Comparison of ENCODE assay signal across 6 cellular contexts in the genomic region with DNA sequence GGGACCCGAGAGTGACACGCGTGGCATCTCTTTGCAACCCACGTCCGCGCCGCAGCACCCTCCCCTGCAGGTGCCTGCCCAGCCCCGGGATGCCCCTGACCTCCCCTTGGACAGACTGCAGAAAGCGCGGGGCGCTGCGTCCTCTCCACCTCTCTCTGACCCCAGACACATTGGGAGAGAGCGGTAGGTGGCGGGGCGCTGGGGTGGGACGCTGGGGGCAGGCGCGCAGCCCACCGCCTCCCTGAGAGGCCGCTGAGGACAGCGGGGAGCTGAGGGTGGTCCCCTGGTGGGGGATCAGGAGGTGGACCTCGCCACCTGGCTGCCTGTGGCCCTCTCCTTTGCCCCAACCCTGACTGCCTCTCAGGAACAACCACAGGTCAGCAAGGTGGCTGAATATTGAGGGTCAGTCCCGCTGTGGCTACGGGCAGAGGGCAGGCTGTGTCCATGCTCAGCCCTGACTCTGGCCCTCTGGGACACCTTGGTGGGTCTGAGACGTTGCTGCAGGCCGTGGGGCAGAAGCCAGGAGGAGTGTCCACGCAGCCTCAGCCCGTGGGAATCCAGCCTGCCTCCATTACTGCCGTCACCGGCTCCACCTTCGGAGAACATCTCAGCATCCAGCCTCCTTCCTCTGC. TPM values are rescaled to one million over a fixed set of nuclear protein-coding genes. Genes with fewer than 3 reads are reported as not detected.
DNase-seq lines count a peak whose midpoint lies in the region; ATAC-seq, FAIRE-seq and TF ChIP-seq lines count a peak whose summit lies in the region.

No MANE protein-coding gene starts in this region.

- H3K27ac Mint-ChIP-seq in T-helper 17 cell: no peak overlapping the region

- H3K36me3 ChIP-seq in DOHH2 (ENCODE audit: control insufficient read depth, low read length) (peaks cover 33% of the 10 kb centered on the region), HepG2 (replicated peaks in 1 of 2; ENCODE audit: control insufficient read depth in 1 of 2, insufficient read depth in 2 of 2, low read length in 2 of 2) (peaks cover 4 to 10% of the 10 kb centered on the region in 2 experiments; a peak in 1 of 5 replicates)

- TF ChIP-seq EP300 in HepG2 (IDR thresholded peaks at IDR 0.05; ENCODE audit: low read depth in 2 of 2, low read length in 2 of 2): no peak
- no peak for TF ChIP-seq EP300 in HepG2 (CRISPR knock-in tag; IDR thresholded peaks at IDR 0.05; ENCODE audit: borderline replicate concordance)

- peak overlapping the region; percentile 81 for H3K9ac ChIP-seq in HepG2 (ENCODE audit: insufficient read depth, low read depth, low read length)

- FAIRE-seq in HepG2 (lab: Jason Lieb, UNC): no peak

- no peak for TF ChIP-seq POLR2A in HepG2 (IDR thresholded peaks at IDR 0.05; ENCODE audit: insufficient read depth in 1 of 2, low read depth in 2 of 2, low read length in 2 of 2)

- 0% methylated on average over 2 of the region's 31 CpGs for WGBS in HepG2 (ENCODE audit: low lambda C conversion rate)

- no peaks in the 10 kb centered on the region for H3K27me3 Mint-ChIP-seq in T-helper 17 cell

- no peaks in the 10 kb centered on the region for H3K9me2 ChIP-seq in DOHH2 (replicated peaks; ENCODE audit: control insufficient read depth, low read length)

- H3K27ac ChIP-seq in DOHH2 (ENCODE audit: low read depth, low read length): peak overlapping the region; percentile 28; the same call in 1 of the 2 replicates
- peak overlapping the region; percentile 64 for H3K27ac ChIP-seq in HepG2 (ENCODE audit: extremely low read length, insufficient read depth, low read length)

- peaks cover 30% of the 10 kb centered on the region for H3K4me1 Mint-ChIP-seq in T-helper 17 cell

- H3K4me3 Mint-ChIP-seq in T-helper 17 cell: peak overlapping the region; percentile 76

- no peaks in the 10 kb centered on the region for H3K9me3 ChIP-seq in DOHH2 (ENCODE audit: control insufficient read depth, insufficient read depth, low read length)
- no peaks in the 10 kb centered on the region for H3K9me3 ChIP-seq in T-helper 17 cell (ENCODE audit: control insufficient read depth, low read length, poor library complexity, severe bottlenecking)
- no peaks in the 10 kb centered on the region for H3K9me3 ChIP-seq in HepG2 (ENCODE audit: low read length)

- CTCF ChIA-PET in HepG2 (lab: Yijun Ruan, JAX; ENCODE audit: low intra/inter-chr PET ratio, low total read pairs): no interaction called here

- H3K27me3 ChIP-seq in DOHH2 (ENCODE audit: control insufficient read depth, low read length) (no peaks in the 10 kb centered on the region), HepG2 (ENCODE audit: control insufficient read depth in 1 of 2, insufficient read depth in 2 of 2, low read length in 2 of 2) (no peaks in the 10 kb centered on the region; a peak in 1 of 5 replicates)

- H3K4me1 ChIP-seq in DOHH2 (ENCODE audit: control insufficient read depth, low read length) (peaks cover 30% of the 10 kb centered on the region), HepG2 (ENCODE audit: insufficient read depth, low read length) (peaks cover 59% of the 10 kb centered on the region)

- H3K4me3 ChIP-seq in DOHH2 (ENCODE audit: low read length) (peak overlapping the region; percentile 98), HepG2 (replicated peaks in 1 of 3; ENCODE audit: insufficient read depth in 1 of 3, low read depth in 2 of 3, low read length in 3 of 3) (peak overlapping the region; percentile 59 to 79 (median 70))

- in situ Hi-C loops in HepG2 (cut with HindIII; ENCODE audit: extremely low pct_ligation_motif_present, low pct_unique_long_range_greater_than_20kb): no loop called here

- H4K20me1 ChIP-seq in DOHH2 (ENCODE audit: control insufficient read depth, insufficient read depth, low read depth, low read length) (peaks cover 25% of the 10 kb centered on the region), HepG2 (ENCODE audit: insufficient read depth, low read length) (peaks cover 21% of the 10 kb centered on the region; the same call in 1 of the 2 replicates)

- ATAC-seq in T-helper 17 cell (no peak), HepG2 (peak; percentile 71), HG03175 (IDR thresholded peaks at IDR 0.05; ENCODE audit: unreplicated experiment) (no peak), HG02981 (IDR thresholded peaks at IDR 0.05; ENCODE audit: unreplicated experiment) (no peak)

- H3K79me2 ChIP-seq in DOHH2 (ENCODE audit: control insufficient read depth, low read length) (peaks cover 48% of the 10 kb centered on the region), HepG2 (ENCODE audit: insufficient read depth, low read length) (peaks cover 37% of the 10 kb centered on the region)

- no TSS peak for BruUV-seq in HepG2 (replicated peaks; lab: Mats Ljungman, UMichigan)

- no peak overlapping the region for H2AFZ ChIP-seq in HepG2 (ENCODE audit: low read length)

- H3F3A ChIP-seq in DOHH2 (ENCODE audit: control insufficient read depth, insufficient read depth): no peaks in the 10 kb centered on the region

- intact Hi-C loops in HepG2 (cut with micrococcal nuclease; ENCODE audit: unreplicated experiment): no loop called here

- POLR2A ChIA-PET in HepG2 (lab: Yijun Ruan, JAX): interaction anchor here (0.6 to 2.2 kb wide), 11 partner anchors 7 to 273 kb away, joined by 3 to 11 read pairs (median 4); partner anchors contain the start of gene SDF4

- TF ChIP-seq CTCF in DOHH2 (IDR thresholded peaks at IDR 0.05; ENCODE audit: low read depth, low read length, poor library complexity, severe bottlenecking) (no peak), HepG2 (CRISPR knock-in tag; IDR thresholded peaks at IDR 0.05) (no peak)

- H3K4me2 ChIP-seq in DOHH2 (ENCODE audit: low read length) (peak overlapping the region; percentile 97), HepG2 (ENCODE audit: low read depth, low read length) (peak overlapping the region; percentile 79)

- H3K36me3 Mint-ChIP-seq in T-helper 17 cell (ENCODE audit: low read depth): peaks cover 2% of the 10 kb centered on the region

- no peak for TF ChIP-seq RAD21 in HepG2 (CRISPR knock-in tag; IDR thresholded peaks at IDR 0.05)

- DNase-seq in T-helper 17 cell (no peak), HepG2 (ENCODE audit: low spot score) (no peak), epidermal melanocyte (ENCODE audit: insufficient read length, low spot score) (no peak)

RNA-seq across cellular contexts. Expression of gene UBE2J2, which starts 0.8 kb away (rescaled TPM):
- total RNA-seq in T-helper 17 cell: 10 to 100 TPM; 50.6 to 57.7 TPM
- 22.1 and 29.4 TPM in 2 replicates for total RNA-seq in HepG2 (2016; rRNA removed; fragmentation: Illumina TruSeq; extraction: Trizol)
- total RNA-seq in HepG2 (2016; cell fraction: cytosol; rRNA removed; fragmentation: Illumina TruSeq; extraction: Trizol; ENCODE audit: low read depth): 19.3 and 24.9 TPM in 2 replicates
- total RNA-seq in HepG2 (2016; cell fraction: insoluble cytoplasmic fraction; rRNA removed; fragmentation: Illumina TruSeq; extraction: Trizol): 21.8 and 31.9 TPM in 2 replicates
- total RNA-seq in HepG2 (2016; cell fraction: membrane; rRNA removed; fragmentation: Illumina TruSeq; extraction: Trizol): 32.2 and 38.5 TPM in 2 replicates
- 23.9 and 27.0 TPM in 2 replicates for total RNA-seq in HepG2 (2016; cell fraction: nucleus; rRNA removed; fragmentation: Illumina TruSeq; extraction: Trizol)
- polyA plus RNA-seq in HepG2 (2011; rRNA removed): 25.4 and 28.8 TPM in 2 replicates
- polyA plus RNA-seq in HepG2 (2011; cell fraction: cytosol; rRNA removed): 25.8 and 32.1 TPM in 2 replicates
- polyA plus RNA-seq in HepG2 (2011; cell fraction: nucleus; rRNA removed): 48.5 and 56.3 TPM in 2 replicates
- polyA plus RNA-seq in HepG2 (2012): 31.0 and 32.3 TPM in 2 replicates
- polyA plus RNA-seq in HepG2 (2016; cell fraction: cytosol; fragmentation: Illumina TruSeq; extraction: Trizol; ENCODE audit: low read depth): 26.4 and 36.1 TPM in 2 replicates
- 38.0 and 48.6 TPM in 2 replicates for polyA plus RNA-seq in HepG2 (2016; cell fraction: insoluble cytoplasmic fraction; fragmentation: Illumina TruSeq; extraction: Trizol; ENCODE audit: low read depth)
- polyA plus RNA-seq in HepG2 (2016; cell fraction: membrane; fragmentation: Illumina TruSeq; extraction: Trizol; ENCODE audit: low read depth): 40.9 and 46.8 TPM in 2 replicates
- 70.6 and 77.2 TPM in 2 replicates for polyA plus RNA-seq in HepG2 (2016; cell fraction: nucleus; fragmentation: Illumina TruSeq; extraction: Trizol; ENCODE audit: insufficient read depth, low read depth)
- polyA minus RNA-seq in HepG2 (2011; rRNA and poly(A)+ RNA removed; ENCODE audit: low replicate concordance): 19.8 and 25.0 TPM in 2 replicates
- 15.5 and 16.0 TPM in 2 replicates for polyA minus RNA-seq in HepG2 (2011; cell fraction: cytosol; rRNA and poly(A)+ RNA removed)
- polyA minus RNA-seq in HepG2 (2011; cell fraction: nucleus; rRNA and poly(A)+ RNA removed): 18.6 and 26.4 TPM in 2 replicates

RNA-seq across cellular contexts. Expression of gene SCNN1D, which starts 5.8 kb away (rescaled TPM):
- 1 to 10 TPM; 4.6 to 8.0 TPM for total RNA-seq in T-helper 17 cell
- 0.93 and 2.6 TPM in 2 replicates for total RNA-seq in HepG2 (2016; rRNA removed; fragmentation: Illumina TruSeq; extraction: Trizol)
- 1.3 and 1.5 TPM in 2 replicates for total RNA-seq in HepG2 (2016; cell fraction: cytosol; rRNA removed; fragmentation: Illumina TruSeq; extraction: Trizol; ENCODE audit: low read depth)
- 0.73 and 3.1 TPM in 2 replicates for total RNA-seq in HepG2 (2016; cell fraction: insoluble cytoplasmic fraction; rRNA removed; fragmentation: Illumina TruSeq; extraction: Trizol)
- 1.5 and 1.9 TPM in 2 replicates for total RNA-seq in HepG2 (2016; cell fraction: membrane; rRNA removed; fragmentation: Illumina TruSeq; extraction: Trizol)
- 3.1 and 3.8 TPM in 2 replicates for total RNA-seq in HepG2 (2016; cell fraction: nucleus; rRNA removed; fragmentation: Illumina TruSeq; extraction: Trizol)
- polyA plus RNA-seq in HepG2 (2011; rRNA removed): 2.3 and 4.7 TPM in 2 replicates
- polyA plus RNA-seq in HepG2 (2011; cell fraction: cytosol; rRNA removed): 0.92 and 1.7 TPM in 2 replicates
- 68.0 and 74.7 TPM in 2 replicates for polyA plus RNA-seq in HepG2 (2011; cell fraction: nucleus; rRNA removed)
- 1.8 and 2.2 TPM in 2 replicates for polyA plus RNA-seq in HepG2 (2012)
- 1.1 and 1.2 TPM in 2 replicates for polyA plus RNA-seq in HepG2 (2016; cell fraction: cytosol; fragmentation: Illumina TruSeq; extraction: Trizol; ENCODE audit: low read depth)
- 0.84 and 1.3 TPM in 2 replicates for polyA plus RNA-seq in HepG2 (2016; cell fraction: insoluble cytoplasmic fraction; fragmentation: Illumina TruSeq; extraction: Trizol; ENCODE audit: low read depth)
- polyA plus RNA-seq in HepG2 (2016; cell fraction: membrane; fragmentation: Illumina TruSeq; extraction: Trizol; ENCODE audit: low read depth): 0.98 and 1.3 TPM in 2 replicates
- polyA plus RNA-seq in HepG2 (2016; cell fraction: nucleus; fragmentation: Illumina TruSeq; extraction: Trizol; ENCODE audit: insufficient read depth, low read depth): 12.7 and 13.3 TPM in 2 replicates
- polyA minus RNA-seq in HepG2 (2011; rRNA and poly(A)+ RNA removed; ENCODE audit: low replicate concordance): 0.30 and 1.8 TPM in 2 replicates
- polyA minus RNA-seq in HepG2 (2011; cell fraction: cytosol; rRNA and poly(A)+ RNA removed): 0.59 and 1.4 TPM in 2 replicates
- 1.9 and 2.9 TPM in 2 replicates for polyA minus RNA-seq in HepG2 (2011; cell fraction: nucleus; rRNA and poly(A)+ RNA removed)

RNA-seq across cellular contexts. Expression of gene C1QTNF12, which starts 27.9 kb away (rescaled TPM):
- total RNA-seq in T-helper 17 cell (1 to 10 TPM in 1 of 2 donors, under 1 TPM in 1; 0.91 to 2.0 TPM), HepG2 (2016; rRNA removed; fragmentation: Illumina TruSeq; extraction: Trizol) (0.29 and 0.64 TPM in 2 replicates)
- total RNA-seq in HepG2 (2016; cell fraction: cytosol; rRNA removed; fragmentation: Illumina TruSeq; extraction: Trizol; ENCODE audit: low read depth): 0.88 and 0.91 TPM in 2 replicates
- total RNA-seq in HepG2 (2016; cell fraction: insoluble cytoplasmic fraction; rRNA removed; fragmentation: Illumina TruSeq; extraction: Trizol): 1.0 TPM in 1 of 2 replicates, not detected in the other
- 0.28 and 0.80 TPM in 2 replicates for total RNA-seq in HepG2 (2016; cell fraction: membrane; rRNA removed; fragmentation: Illumina TruSeq; extraction: Trizol)
- total RNA-seq in HepG2 (2016; cell fraction: nucleus; rRNA removed; fragmentation: Illumina TruSeq; extraction: Trizol): 0.87 TPM in 1 of 2 replicates, not detected in the other
- polyA plus RNA-seq in HepG2 (2011; rRNA removed): 0.18 and 0.29 TPM in 2 replicates
- polyA plus RNA-seq in HepG2 (2011; cell fraction: cytosol; rRNA removed): 0.11 and 0.21 TPM in 2 replicates
- polyA plus RNA-seq in HepG2 (2011; cell fraction: nucleus; rRNA removed): 4.1 and 5.2 TPM in 2 replicates
- 1.6 and 2.0 TPM in 2 replicates for polyA plus RNA-seq in HepG2 (2012)
- polyA plus RNA-seq in HepG2 (2016; cell fraction: cytosol; fragmentation: Illumina TruSeq; extraction: Trizol; ENCODE audit: low read depth): 0.28 and 0.32 TPM in 2 replicates
- not detected in 2 replicates for polyA plus RNA-seq in HepG2 (2016; cell fraction: insoluble cytoplasmic fraction; fragmentation: Illumina TruSeq; extraction: Trizol; ENCODE audit: low read depth)
- not detected in 2 replicates for polyA plus RNA-seq in HepG2 (2016; cell fraction: membrane; fragmentation: Illumina TruSeq; extraction: Trizol; ENCODE audit: low read depth)
- 2.7 and 4.3 TPM in 2 replicates for polyA plus RNA-seq in HepG2 (2016; cell fraction: nucleus; fragmentation: Illumina TruSeq; extraction: Trizol; ENCODE audit: insufficient read depth, low read depth)
- polyA minus RNA-seq in HepG2 (2011; rRNA and poly(A)+ RNA removed; ENCODE audit: low replicate concordance): 0.36 and 0.40 TPM in 2 replicates
- not detected in 2 replicates for polyA minus RNA-seq in HepG2 (2011; cell fraction: cytosol; rRNA and poly(A)+ RNA removed)
- polyA minus RNA-seq in HepG2 (2011; cell fraction: nucleus; rRNA and poly(A)+ RNA removed): not detected in 2 replicates

RNA-seq across cellular contexts. Expression of gene ACAP3, which starts 33.3 kb away (rescaled TPM):
- 10 to 100 TPM; 63.5 to 66.2 TPM for total RNA-seq in T-helper 17 cell
- total RNA-seq in HepG2 (2016; rRNA removed; fragmentation: Illumina TruSeq; extraction: Trizol): 16.4 and 29.4 TPM in 2 replicates
- total RNA-seq in HepG2 (2016; cell fraction: cytosol; rRNA removed; fragmentation: Illumina TruSeq; extraction: Trizol; ENCODE audit: low read depth): 10.4 and 10.9 TPM in 2 replicates
- 13.5 and 33.2 TPM in 2 replicates for total RNA-seq in HepG2 (2016; cell fraction: insoluble cytoplasmic fraction; rRNA removed; fragmentation: Illumina TruSeq; extraction: Trizol)
- 10.5 and 11.3 TPM in 2 replicates for total RNA-seq in HepG2 (2016; cell fraction: membrane; rRNA removed; fragmentation: Illumina TruSeq; extraction: Trizol)
- total RNA-seq in HepG2 (2016; cell fraction: nucleus; rRNA removed; fragmentation: Illumina TruSeq; extraction: Trizol): 35.1 and 37.0 TPM in 2 replicates
- polyA plus RNA-seq in HepG2 (2011; rRNA removed): 50.8 and 56.3 TPM in 2 replicates
- polyA plus RNA-seq in HepG2 (2011; cell fraction: cytosol; rRNA removed): 13.0 and 18.3 TPM in 2 replicates
- 917 and 1,082 TPM in 2 replicates for polyA plus RNA-seq in HepG2 (2011; cell fraction: nucleus; rRNA removed)
- polyA plus RNA-seq in HepG2 (2012): 32.6 and 50.5 TPM in 2 replicates
- 2.3 and 2.4 TPM in 2 replicates for polyA plus RNA-seq in HepG2 (2016; cell fraction: cytosol; fragmentation: Illumina TruSeq; extraction: Trizol; ENCODE audit: low read depth)
- 11.7 and 14.4 TPM in 2 replicates for polyA plus RNA-seq in HepG2 (2016; cell fraction: insoluble cytoplasmic fraction; fragmentation: Illumina TruSeq; extraction: Trizol; ENCODE audit: low read depth)
- polyA plus RNA-seq in HepG2 (2016; cell fraction: membrane; fragmentation: Illumina TruSeq; extraction: Trizol; ENCODE audit: low read depth): 6.7 and 8.0 TPM in 2 replicates
- 144 and 162 TPM in 2 replicates for polyA plus RNA-seq in HepG2 (2016; cell fraction: nucleus; fragmentation: Illumina TruSeq; extraction: Trizol; ENCODE audit: insufficient read depth, low read depth)
- polyA minus RNA-seq in HepG2 (2011; rRNA and poly(A)+ RNA removed; ENCODE audit: low replicate concordance): 19.2 and 70.6 TPM in 2 replicates
- polyA minus RNA-seq in HepG2 (2011; cell fraction: cytosol; rRNA and poly(A)+ RNA removed): 16.2 and 18.0 TPM in 2 replicates
- 47.0 and 52.1 TPM in 2 replicates for polyA minus RNA-seq in HepG2 (2011; cell fraction: nucleus; rRNA and poly(A)+ RNA removed)

RNA-seq across cellular contexts. Expression of gene PUSL1, which starts 34.0 kb away (rescaled TPM):
- total RNA-seq in T-helper 17 cell: 10 to 100 TPM; 10.6 to 14.9 TPM
- 21.7 and 22.2 TPM in 2 replicates for total RNA-seq in HepG2 (2016; rRNA removed; fragmentation: Illumina TruSeq; extraction: Trizol)
- 24.8 and 28.1 TPM in 2 replicates for total RNA-seq in HepG2 (2016; cell fraction: cytosol; rRNA removed; fragmentation: Illumina TruSeq; extraction: Trizol; ENCODE audit: low read depth)
- 20.1 and 22.6 TPM in 2 replicates for total RNA-seq in HepG2 (2016; cell fraction: insoluble cytoplasmic fraction; rRNA removed; fragmentation: Illumina TruSeq; extraction: Trizol)
- total RNA-seq in HepG2 (2016; cell fraction: membrane; rRNA removed; fragmentation: Illumina TruSeq; extraction: Trizol): 31.7 and 36.4 TPM in 2 replicates
- 11.4 and 12.3 TPM in 2 replicates for total RNA-seq in HepG2 (2016; cell fraction: nucleus; rRNA removed; fragmentation: Illumina TruSeq; extraction: Trizol)
- 8.3 and 9.8 TPM in 2 replicates for polyA plus RNA-seq in HepG2 (2011; rRNA removed)
- 7.8 and 16.6 TPM in 2 replicates for polyA plus RNA-seq in HepG2 (2011; cell fraction: cytosol; rRNA removed)
- 25.8 and 26.1 TPM in 2 replicates for polyA plus RNA-seq in HepG2 (2011; cell fraction: nucleus; rRNA removed)
- 3.8 and 6.3 TPM in 2 replicates for polyA plus RNA-seq in HepG2 (2012)
- polyA plus RNA-seq in HepG2 (2016; cell fraction: cytosol; fragmentation: Illumina TruSeq; extraction: Trizol; ENCODE audit: low read depth): 31.1 and 33.4 TPM in 2 replicates
- 23.1 and 24.5 TPM in 2 replicates for polyA plus RNA-seq in HepG2 (2016; cell fraction: insoluble cytoplasmic fraction; fragmentation: Illumina TruSeq; extraction: Trizol; ENCODE audit: low read depth)
- polyA plus RNA-seq in HepG2 (2016; cell fraction: membrane; fragmentation: Illumina TruSeq; extraction: Trizol; ENCODE audit: low read depth): 29.1 and 32.2 TPM in 2 replicates
- polyA plus RNA-seq in HepG2 (2016; cell fraction: nucleus; fragmentation: Illumina TruSeq; extraction: Trizol; ENCODE audit: insufficient read depth, low read depth): 20.2 and 22.1 TPM in 2 replicates
- 13.5 and 21.4 TPM in 2 replicates for polyA minus RNA-seq in HepG2 (2011; rRNA and poly(A)+ RNA removed; ENCODE audit: low replicate concordance)
- 5.6 and 5.9 TPM in 2 replicates for polyA minus RNA-seq in HepG2 (2011; cell fraction: cytosol; rRNA and poly(A)+ RNA removed)
- 6.5 and 9.0 TPM in 2 replicates for polyA minus RNA-seq in HepG2 (2011; cell fraction: nucleus; rRNA and poly(A)+ RNA removed)
